Comparison of ENCODE assay signal across 22 cellular contexts in genomic region chr1:243364866-243365265, GRCh38.
DNase-seq lines count a peak whose midpoint lies in the region; ATAC-seq, FAIRE-seq and TF ChIP-seq lines count a peak whose summit lies in the region.
"Had no signal": no experiment of that assay in that cellular context is flagged by ENCODE, and none has a peak within 500 bp of the region (broad histone marks: within the 10 kb centered on the region; RNA-seq: fewer than 3 reads in every experiment).

No MANE protein-coding gene starts in this region.

- H3K27ac Mint-ChIP-seq in nephron = peak overlapping the region in 2 of 3 experiments; percentile 28 to 30
- H3K27ac Mint-ChIP-seq: GM23338, T-cell had no signal

- POLR2A ChIA-PET in RWPE1 (lab: Yijun Ruan, JAX; ENCODE audit: low non-redundant PET) = no interaction called here

- FAIRE-seq in frontal cortex (lab: Jason Lieb, UNC) = peak; percentile 6
- FAIRE-seq: GM12892, GM18507 had no signal

- H3K27ac ChIP-seq in RWPE1 = no peak overlapping the region
- H3K27ac ChIP-seq: KMS-11, Peyer's patch had no signal

- no peaks in the 10 kb centered on the region for H3K4me1 Mint-ChIP-seq in nephron
- H3K4me1 Mint-ChIP-seq: GM23338, T-cell had no signal

- DNase-seq in Caki2 (ENCODE audit: low read depth) (peak; percentile 51), HT-29 (ENCODE audit: low spot score) (peak; percentile 50), frontal cortex (ENCODE audit: low spot score in 2 of 2) (no peak), RWPE1 (ENCODE audit: low spot score) (no peak), SW 1271 (lab: John Stamatoyannopoulos, UW) (no peak)
- no peak for DNase-seq in NK-92 treated with Interleukin-12 subunit alpha and Interleukin-12 subunit beta, amount 100 ng/mL, for 24 hours (lab: John Stamatoyannopoulos, UW)
- DNase-seq: COR-L47, DMS79, NCI-H1417 treated with DMSO at 0.1 percent for 48 hours, NCI-H187 treated with DMSO at 0.1 percent for 48 hours, NCI-H2227 treated with DMSO at 0.1 percent for 48 hours, NCI-H524, Peyer's patch, Right ventricle myocardium superior, T-cell had no signal

- in situ Hi-C loops in Caki2 (cut with HindIII; ENCODE audit: low pct_unique_long_range_greater_than_20kb, low sequenced_read_pairs) = no loop called here

- ATAC-seq in HG03354 (IDR thresholded peaks at IDR 0.05; ENCODE audit: poor library complexity, severe bottlenecking, unreplicated experiment) = no peak
- ATAC-seq: GM23338, HCT116, T-cell had no signal

- H3K9me3 Mint-ChIP-seq in nephron = no peaks in the 10 kb centered on the region
- H3K9me3 Mint-ChIP-seq: GM23338, T-cell had no signal

- no peaks in the 10 kb centered on the region for H3K27me3 Mint-ChIP-seq in nephron (ENCODE audit: low read depth)
- H3K27me3 Mint-ChIP-seq: T-cell had no signal

- CTCF ChIA-PET in RWPE1 (lab: Yijun Ruan, JAX) = interaction anchor here (0.6 kb wide), 1 partner anchor 222 kb away, joined by 6 read pairs; no protein-coding TSS in a partner anchor

- peaks cover 23% of the 10 kb centered on the region for H3K36me3 Mint-ChIP-seq in nephron (ENCODE audit: low read depth)

- TF ChIP-seq CTCF in nephron (IDR thresholded peaks at IDR 0.05; ENCODE audit: unreplicated experiment in 3 of 3) (no peak), RWPE1 (conservative IDR thresholded peaks at IDR 0.05; ENCODE audit: low read depth) (no peak)

- no peak overlapping the region for H3K4me3 Mint-ChIP-seq in nephron
- H3K4me3 Mint-ChIP-seq: GM23338, T-cell had no signal

Comparison
In these comparisons a context has a peak if more than half of its experiments do, and no peak if none do; other contexts are left out.
1. DNase-seq: peak in Caki2 (single experiment) and HT-29 (single experiment); none in frontal cortex (0 of 2), RWPE1 (single experiment), NK-92 treated with Interleukin-12 subunit alpha and Interleukin-12 subunit beta, amount 100 ng/mL, for 24 hours (single experiment) and SW 1271 (0 of 2).